ENCODE assay signal across 1 cellular context in genomic region chr2:144937899-144938298, GRCh38.
TF ChIP-seq lines count a peak whose summit lies in the region.

No MANE protein-coding gene starts in this region.

TF ChIP-seq in A549, 52 proteins besides CTCF, POLR2A, EP300 and RAD21 (continued from another document):
- TF ChIP-seq TFCP2L1 (CRISPR knock-in tag; IDR thresholded peaks at IDR 0.05), result no peak
- no peak for TF ChIP-seq MAZ (IDR thresholded peaks at IDR 0.05; ENCODE audit: borderline replicate concordance, low read depth, low read length)
- no peak for TF ChIP-seq KDM1A (IDR thresholded peaks at IDR 0.05; ENCODE audit: low read depth)
- no peak for TF ChIP-seq HMGXB4 (CRISPR knock-in tag; IDR thresholded peaks at IDR 0.05; ENCODE audit: borderline replicate concordance)
- no peak for TF ChIP-seq NPAS2 (CRISPR knock-in tag; IDR thresholded peaks at IDR 0.05; ENCODE audit: borderline replicate concordance)
- no peak for TF ChIP-seq MYC (IDR thresholded peaks at IDR 0.05; ENCODE audit: borderline replicate concordance, low read length)
- TF ChIP-seq MAFK (IDR thresholded peaks at IDR 0.05; ENCODE audit: partially characterized antibody), result no peak
TF ChIP-seq in A549: peak in this region for 0.
